18 cellular contexts compared by ENCODE assay signal in the genomic region with DNA sequence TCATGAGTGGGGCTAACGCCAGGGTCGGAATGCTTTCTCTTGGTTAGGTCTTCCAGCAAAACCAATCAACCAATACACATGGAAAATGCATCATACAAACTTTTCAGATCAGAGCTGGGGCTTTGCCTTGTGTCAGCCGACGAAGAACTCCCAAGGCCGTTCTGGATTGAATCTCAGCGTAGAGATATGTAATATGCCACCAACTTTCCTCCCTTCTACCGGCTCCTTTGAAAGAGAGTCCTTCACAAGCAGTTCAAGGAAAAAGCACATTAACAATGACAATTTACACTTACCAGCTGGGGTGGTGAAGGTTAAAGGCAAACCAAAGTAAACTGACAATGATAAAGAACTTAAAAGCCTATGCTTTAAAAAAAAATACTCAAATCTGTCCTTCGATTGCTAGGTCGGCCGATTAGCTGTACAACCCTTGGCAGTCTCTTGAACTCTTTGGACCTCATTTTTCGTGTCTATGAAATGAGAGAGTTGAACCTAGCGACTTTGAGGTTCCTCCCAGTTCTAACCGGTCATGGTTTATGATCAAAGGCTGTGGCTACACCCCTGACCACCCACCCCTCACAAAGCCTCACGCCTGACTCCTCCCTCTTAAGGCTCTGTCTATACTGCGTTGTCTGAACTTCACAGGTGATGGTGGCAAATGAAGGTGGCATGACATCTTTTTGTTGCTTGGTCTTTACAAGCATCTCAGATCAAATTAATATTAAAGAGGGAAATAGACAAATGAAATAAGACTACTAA. TPM values are rescaled to one million over a fixed set of nuclear protein-coding genes. Genes with fewer than 3 reads are reported as not detected.
A peak's percentile ranks its signal among the peaks of the same experiment; 100 is the strongest.
DNase-seq lines count a peak whose midpoint lies in the region; ATAC-seq, FAIRE-seq and TF ChIP-seq lines count a peak whose summit lies in the region.
"Had no signal": no experiment of that assay in that cellular context is flagged by ENCODE, and none has a peak within 500 bp of the region (broad histone marks: within the 10 kb centered on the region; RNA-seq: fewer than 3 reads in every experiment).

No MANE protein-coding gene starts in this region.

- no peaks in the 10 kb centered on the region for H3K9me1 ChIP-seq in keratinocyte (ENCODE audit: control insufficient read depth, extremely low read depth, insufficient read depth, low read length)

- TF ChIP-seq EP300 in SK-N-SH (IDR thresholded peaks at IDR 0.05; ENCODE audit: borderline replicate concordance in 1 of 2, low read depth in 1 of 2, low read length in 1 of 2), result no peak

- no peaks in the 10 kb centered on the region for H3K36me3 ChIP-seq in SK-N-SH (replicated peaks in 1 of 2; ENCODE audit: control insufficient read depth in 1 of 2, insufficient read depth in 2 of 2, low read length in 1 of 2)
- H3K36me3 ChIP-seq in keratinocyte (ENCODE audit: control insufficient read depth in 2 of 2, extremely low read depth in 1 of 2, insufficient read depth in 2 of 2, low read length in 2 of 2), result no peaks in the 10 kb centered on the region
- no peaks in the 10 kb centered on the region for H3K36me3 ChIP-seq in mucosa of descending colon (ENCODE audit: low read depth)
- H3K36me3 ChIP-seq in SJCRH30, result no peaks in the 10 kb centered on the region
- H3K36me3 ChIP-seq: ovary had no signal

- ATAC-seq in SK-N-SH treated with all-trans-retinoic acid at 6 μM for 48 hours (no peak; the same call in 2 of the 3 replicates), HG03442 (IDR thresholded peaks at IDR 0.05; ENCODE audit: unreplicated experiment) (peak; percentile 55), mucosa of descending colon (no peak), HG03439 (IDR thresholded peaks at IDR 0.05; ENCODE audit: unreplicated experiment) (no peak)
- ATAC-seq in stimulated activated naive CD8-positive, alpha-beta T cell treated with anti-CD3 and anti-CD28 coated beads, Interleukin-15, amount 100 ng/mL, for 72 hours, result peak; percentile 96
- ATAC-seq: HepG2 had no signal

- peaks cover 0 to 32% of the 10 kb centered on the region in 2 experiments; a peak in 2 of 4 replicates for H3K4me1 ChIP-seq in SK-N-SH (ENCODE audit: control insufficient read depth in 1 of 2, insufficient read depth in 2 of 2, low read depth in 1 of 2, low read length in 1 of 2)
- no peaks in the 10 kb centered on the region for H3K4me1 ChIP-seq in keratinocyte (ENCODE audit: control insufficient read depth, extremely low read depth, insufficient read depth, low read length)
- H3K4me1 ChIP-seq in mucosa of descending colon (ENCODE audit: low read depth), result peaks cover 6% of the 10 kb centered on the region
- no peaks in the 10 kb centered on the region for H3K4me1 ChIP-seq in SJCRH30

- H2AFZ ChIP-seq in SK-N-SH (ENCODE audit: low read depth), result no peak overlapping the region
- no peak overlapping the region for H2AFZ ChIP-seq in keratinocyte (ENCODE audit: control insufficient read depth, low read length)

- H3K27me3 ChIP-seq in SK-N-SH (ENCODE audit: insufficient read depth) (no peaks in the 10 kb centered on the region), keratinocyte (ENCODE audit: control insufficient read depth, extremely low read depth, insufficient read depth, low read length) (no peaks in the 10 kb centered on the region), SJCRH30 (no peaks in the 10 kb centered on the region)
- H3K27me3 ChIP-seq: ovary had no signal

- TF ChIP-seq CTCF in SK-N-SH (IDR thresholded peaks at IDR 0.05) (no peak), keratinocyte (optimal IDR thresholded peaks at IDR 0.05 in 1 of 3, IDR thresholded peaks at IDR 0.05 in 1 of 3, conservative IDR thresholded peaks at IDR 0.05 in 1 of 3; ENCODE audit: extremely low read depth in 1 of 3, insufficient read depth in 2 of 3, low read length in 3 of 3) (no peak), mucosa of descending colon (IDR thresholded peaks at IDR 0.05) (no peak)

- no peaks in the 10 kb centered on the region for H3K9me2 ChIP-seq in SK-N-SH

- CTCF ChIA-PET in SK-N-SH (lab: Yijun Ruan, JAX), result interaction anchor here (1.2 to 1.7 kb wide), 8 partner anchors 10 to 257 kb away, joined by 3 to 6 read pairs (median 4); no protein-coding TSS in a partner anchor

- POLR2A ChIA-PET in SK-N-SH (lab: Yijun Ruan, JAX), result no interaction called here

- H3K9ac ChIP-seq in SK-N-SH (no peak overlapping the region), keratinocyte (ENCODE audit: control insufficient read depth, extremely low read depth, insufficient read depth, low read length) (no peak overlapping the region)

- H3K4me1 Mint-ChIP-seq in stimulated activated naive CD8-positive, alpha-beta T cell treated with anti-CD3 and anti-CD28 coated beads, Interleukin-15, amount 100 ng/mL, for 72 hours, result peaks cover 85% of the 10 kb centered on the region
- H3K4me1 Mint-ChIP-seq: mesothelial cell of epicardium had no signal

- H3K79me2 ChIP-seq in SK-N-SH (ENCODE audit: insufficient read depth) (no peaks in the 10 kb centered on the region), keratinocyte (ENCODE audit: control insufficient read depth, insufficient read depth, low read length) (no peaks in the 10 kb centered on the region)

- peaks cover 0 to 6% of the 10 kb centered on the region in 2 donors for H3K9me3 Mint-ChIP-seq in stimulated activated naive CD8-positive, alpha-beta T cell treated with anti-CD3 and anti-CD28 coated beads, Interleukin-15, amount 100 ng/mL, for 72 hours
- H3K9me3 Mint-ChIP-seq: mesothelial cell of epicardium had no signal

- peaks cover 5% of the 10 kb centered on the region for H3F3A ChIP-seq in SK-N-SH (replicated peaks; ENCODE audit: insufficient read depth)

- H3K4me2 ChIP-seq in SK-N-SH (no peak overlapping the region), keratinocyte (ENCODE audit: control insufficient read depth, extremely low read depth, insufficient read depth, low read depth, low read length) (no peak overlapping the region)

- H4K20me1 ChIP-seq in SK-N-SH (ENCODE audit: insufficient read depth), result no peaks in the 10 kb centered on the region
- H4K20me1 ChIP-seq in keratinocyte (ENCODE audit: control insufficient read depth, extremely low read depth, insufficient read depth, low read length), result no peaks in the 10 kb centered on the region

- FAIRE-seq in keratinocyte (lab: Jason Lieb, UNC), result peak; percentile 17
- FAIRE-seq: HepG2 had no signal

- H3K27ac ChIP-seq in SK-N-SH (ENCODE audit: low read depth in 2 of 2, low read length in 1 of 2) (peak overlapping the region; percentile 18 to 98; a peak in 3 of 4 replicates), keratinocyte (ENCODE audit: control insufficient read depth, insufficient read depth, low read length) (no peak overlapping the region), SJCRH30 (no peak overlapping the region)
- H3K27ac ChIP-seq: skin epidermis had no signal

- no peak overlapping the region for H3K4me3 ChIP-seq in SK-N-SH (ENCODE audit: low read depth in 2 of 2, low read length in 1 of 2)
- H3K4me3 ChIP-seq in keratinocyte (ENCODE audit: control insufficient read depth in 2 of 3, extremely low read depth in 1 of 3, insufficient read depth in 2 of 3, low read depth in 1 of 3, low read length in 3 of 3), result no peak overlapping the region
- no peak overlapping the region for H3K4me3 ChIP-seq in mucosa of descending colon
- H3K4me3 ChIP-seq in SJCRH30, result no peak overlapping the region
- H3K4me3 ChIP-seq: ovary, skin epidermis had no signal

- H3K9me3 ChIP-seq in SK-N-SH (no peaks in the 10 kb centered on the region), keratinocyte (ENCODE audit: control insufficient read depth, low read depth, low read length) (no peaks in the 10 kb centered on the region), mucosa of descending colon (no peaks in the 10 kb centered on the region), SJCRH30 (replicated peaks) (no peaks in the 10 kb centered on the region)
- H3K9me3 ChIP-seq: ovary had no signal

- TF ChIP-seq RAD21 in SK-N-SH (IDR thresholded peaks at IDR 0.05; ENCODE audit: low read length), result no peak

- intact Hi-C loops in mucosa of descending colon (cut with DNase I, micrococcal nuclease), result no loop called here

- dilution Hi-C loops in keratinocyte (cut with MboI; ENCODE audit: extremely low pct_ligation_motif_present, low sequenced_read_pairs), result no loop called here

- no peaks in the 10 kb centered on the region for H3K27me3 Mint-ChIP-seq in stimulated activated naive CD8-positive, alpha-beta T cell treated with anti-CD3 and anti-CD28 coated beads, Interleukin-15, amount 100 ng/mL, for 72 hours

- peak overlapping the region in 1 of 2 donors; percentile 6 for H3K27ac Mint-ChIP-seq in stimulated activated naive CD8-positive, alpha-beta T cell treated with anti-CD3 and anti-CD28 coated beads, Interleukin-15, amount 100 ng/mL, for 72 hours
- H3K27ac Mint-ChIP-seq: mesothelial cell of epicardium had no signal

- 69% methylated on average over 15 of the region's 15 CpGs for WGBS in SK-N-SH (ENCODE audit: low lambda C conversion rate)

- DNase-seq in SK-N-SH (peak; percentile 27), keratinocyte (ENCODE audit: low read depth, low spot score) (no peak), mucosa of descending colon (no peak), SJCRH30 (no peak)
- peak in 1 of 2 donors; percentile 36 for DNase-seq in stimulated activated naive CD8-positive, alpha-beta T cell treated with anti-CD3 and anti-CD28 coated beads, Interleukin-15, amount 100 ng/mL, for 72 hours
- DNase-seq: GF-D8, islet precursor cell, MV-4-11, NCI-H2081, NCI-H526, ovary, SW 1271 had no signal

- peak overlapping the region in 1 of 2 donors; percentile 13 for H3K4me3 Mint-ChIP-seq in stimulated activated naive CD8-positive, alpha-beta T cell treated with anti-CD3 and anti-CD28 coated beads, Interleukin-15, amount 100 ng/mL, for 72 hours
- H3K4me3 Mint-ChIP-seq: mesothelial cell of epicardium had no signal

RNA-seq across cellular contexts. Expression of a gene that starts 46.2 kb away (rescaled TPM):
- polyA plus RNA-seq in SK-N-SH (2012; rRNA removed), result 1.2 and 1.5 TPM in 2 replicates
- 1.6 and 1.8 TPM in 2 replicates for polyA plus RNA-seq in SK-N-SH (2012; cell fraction: cytosol; rRNA removed)
- 1.3 and 1.5 TPM in 2 replicates for polyA plus RNA-seq in SK-N-SH (2012; cell fraction: nucleus; rRNA removed)
- polyA plus RNA-seq in keratinocyte, result 0.09 to 0.36 TPM (median 0.30 TPM) in 3 replicates
- 0.31 TPM for polyA plus RNA-seq in keratinocyte (2011; ENCODE audit: low read depth)
- 0.11 and 0.13 TPM in 2 replicates for polyA plus RNA-seq in keratinocyte (2011; cell fraction: cytosol; rRNA removed)
- polyA plus RNA-seq in keratinocyte (2011; cell fraction: nucleus; rRNA removed), result 0.23 and 0.43 TPM in 2 replicates
- 0.30 and 0.39 TPM in 2 replicates for polyA plus RNA-seq in keratinocyte (2012; ENCODE audit: low replicate concordance)
- 0.23 to 0.36 TPM (median 0.32 TPM) in 3 replicates for polyA minus RNA-seq in keratinocyte
- 0.38 TPM for polyA minus RNA-seq in keratinocyte (2011; cell fraction: cytosol; rRNA and poly(A)+ RNA removed)
- polyA minus RNA-seq in keratinocyte (2011; cell fraction: nucleus; rRNA and poly(A)+ RNA removed), result 0.53 and 0.54 TPM in 2 replicates
- 10 to 100 TPM; 17.7 to 25.7 (median 20.5) TPM for total RNA-seq in mucosa of descending colon
- total RNA-seq in SJCRH30 (2014; rRNA removed; shearing (Covaris generic)), result 6.0 and 6.8 TPM in 2 replicates

Comparison
In these comparisons a context has a peak if more than half of its experiments do, and no peak if none do; other contexts are left out.
1. H3K27ac ChIP-seq: peak in SK-N-SH (2 of 2); none in keratinocyte (single experiment) and SJCRH30 (single experiment).
2. ATAC-seq: peak in HG03442 (single experiment) and stimulated activated naive CD8-positive, alpha-beta T cell treated with anti-CD3 and anti-CD28 coated beads, Interleukin-15, amount 100 ng/mL, for 72 hours (single experiment); none in SK-N-SH treated with all-trans-retinoic acid at 6 μM for 48 hours (single experiment), mucosa of descending colon (single experiment) and HG03439 (single experiment).